In genomic region chr14:90753456-90754005, GRCh38 we compare ENCODE assay signal across 33 cellular contexts.
"Had no signal": no experiment of that assay in that cellular context is flagged by ENCODE, and none has a peak within 500 bp of the region (broad histone marks: within the 10 kb centered on the region; RNA-seq: fewer than 3 reads in every experiment).

No MANE protein-coding gene starts in this region.

- H3K4me3 ChIP-seq: Peyer's patch, SJSA1 had no signal

- H3K9me3 ChIP-seq: Peyer's patch, SJSA1 had no signal

- DNase-seq: activated CD4-positive, alpha-beta memory T cell treated with anti-CD3 and anti-CD28 coated beads, Interleukin-2, amount 10 ng/mL, durations not matched to agents 7 days and 5 days; activated CD4-positive, alpha-beta T cell treated with anti-CD3 and anti-CD28 coated beads for 1 hour; activated CD4-positive, alpha-beta T cell treated with anti-CD3 and anti-CD28 coated beads for 48 hours; activated CD4-positive, CD25-positive, alpha-beta regulatory T cell; activated CD8-positive, alpha-beta memory T cell treated with anti-CD3 and anti-CD28 coated beads for 24 hours; activated CD8-positive, alpha-beta memory T cell treated with anti-CD3 and anti-CD28 coated beads, Interleukin-2, amount 10 ng/mL, durations not matched to agents 7 days and 5 days; activated CD8-positive, alpha-beta memory T cell treated with anti-CD3 and anti-CD28 coated beads, Interleukin-2, amount 50 U/mL, for 48 hours; activated effector memory CD4-positive, alpha-beta T cell treated with Interleukin-2 at 50 U/mL for 16 hours; activated naive CD4-positive, alpha-beta T cell treated with anti-CD3 and anti-CD28 coated beads, Interleukin-2, amount 10 ng/mL, durations not matched to agents 7 days and 5 days; activated naive CD8-positive, alpha-beta T cell treated with anti-CD3 and anti-CD28 coated beads, Interleukin-2, amount 50 U/mL, for 24 hours; activated T-cell treated with anti-CD3 and anti-CD28 coated beads, Interleukin-2, amount 50 U/mL, for 48 hours; aorta; brain microvascular endothelial cell; MM.1S; MV-4-11; NCI-H1092; NCI-H1436 treated with DMSO at 0.1 percent for 48 hours; NCI-H1694 treated with DMSO at 0.1 percent for 48 hours; NCI-H2029; NCI-H2171; NCI-H510A; NCI-H526; NCI-H748 treated with DMSO at 0.1 percent for 48 hours; NK-92 treated with Interleukin-12 subunit alpha and Interleukin-12 subunit beta, amount 100 ng/mL, for 24 hours; PC-3; Peyer's patch; RPMI8226; SHP77 treated with DMSO at 0.1 percent for 48 hours; SK-N-SH; T-helper 9 cell; WERI-Rb-1 had no signal

- ATAC-seq: activated CD8-positive, alpha-beta memory T cell treated with anti-CD3 and anti-CD28 coated beads, Interleukin-2, amount 10 ng/mL, durations not matched to agents 7 days and 5 days; activated naive CD8-positive, alpha-beta T cell treated with anti-CD3 and anti-CD28 coated beads, Interleukin-2, amount 50 U/mL, for 24 hours; PC-3 had no signal

- H3K36me3 ChIP-seq: brain microvascular endothelial cell, Peyer's patch, SJSA1 had no signal

- H3K27me3 ChIP-seq: brain microvascular endothelial cell, Peyer's patch, SJSA1 had no signal

- H3K27ac ChIP-seq: brain microvascular endothelial cell, KMS-11, Peyer's patch, SJSA1, WERI-Rb-1 had no signal
